Comparison of ENCODE assay signal across 8 cellular contexts in genomic region chr2:118846667-118847446, GRCh38. TPM values are rescaled to one million over a fixed set of nuclear protein-coding genes. Genes with fewer than 3 reads are reported as not detected.
DNase-seq lines count a peak whose midpoint lies in the region; ATAC-seq and TF ChIP-seq lines count a peak whose summit lies in the region.

No MANE protein-coding gene starts in this region.

- ATAC-seq in GM19467 (IDR thresholded peaks at IDR 0.05; ENCODE audit: unreplicated experiment) (no peak), omental fat pad (ENCODE audit: low FRiP score) (no peak)

- no peaks in the 10 kb centered on the region for H3K4me1 ChIP-seq in prostate gland (replicated peaks)

- no peak overlapping the region for H3K27ac ChIP-seq in prostate gland

- intact Hi-C loops in prostate gland (cut with DNase I), result no loop called here

- WGBS in prostate gland, result 2% methylated on average over 40 of the region's 79 CpGs

- H3K36me3 ChIP-seq in MG63 (peaks cover 24% of the 10 kb centered on the region), prostate gland (no peaks in the 10 kb centered on the region)

- H3K27me3 ChIP-seq in MG63, result no peaks in the 10 kb centered on the region
- peaks cover 79% of the 10 kb centered on the region for H3K27me3 ChIP-seq in prostate gland (replicated peaks; ENCODE audit: insufficient read depth)

- H3K9me3 ChIP-seq in MG63 (no peaks in the 10 kb centered on the region), prostate gland (no peaks in the 10 kb centered on the region)

- no peak for TF ChIP-seq POLR2A in prostate gland (IDR thresholded peaks at IDR 0.05)

- no peak for TF ChIP-seq CTCF in epithelial cell of proximal tubule (conservative IDR thresholded peaks at IDR 0.05; ENCODE audit: low read depth, low read length)
- TF ChIP-seq CTCF in prostate gland (IDR thresholded peaks at IDR 0.05), result no peak
- no peak for TF ChIP-seq CTCF in omental fat pad (IDR thresholded peaks at IDR 0.05)

- DNase-seq in NCI-H1417 (lab: John Stamatoyannopoulos, UW) (peak in 2 of 3 experiments; percentile 55 to 68), NCI-H1417 treated with DMSO at 0.1 percent for 48 hours (lab: John Stamatoyannopoulos, UW) (no peak), MG63 (peak; percentile 64), epithelial cell of proximal tubule (ENCODE audit: low read depth) (no peak), prostate gland (ENCODE audit: low spot score) (no peak), omental fat pad (ENCODE audit: low spot score) (no peak), cerebellar cortex (ENCODE audit: low spot score) (no peak)

- H3K4me3 ChIP-seq in MG63, result peak overlapping the region; percentile 77
- peak overlapping the region; percentile 21 for H3K4me3 ChIP-seq in epithelial cell of proximal tubule (ENCODE audit: low read depth, low read length)
- peak overlapping the region; percentile 10 to 19 for H3K4me3 ChIP-seq in prostate gland

RNA-seq across cellular contexts. Expression of gene EN1, which starts 0.6 kb away (rescaled TPM):
- 1.2 and 7.2 TPM in 2 replicates for total RNA-seq in MG63 (2014; rRNA removed; shearing (Covaris generic); ENCODE audit: low replicate concordance)
- total RNA-seq in epithelial cell of proximal tubule (not detected in 2 replicates), prostate gland (under 1 TPM in 1 of 2 donors, not detected in 1; 0.09 TPM), omental fat pad (1 to 10 TPM in 1 of 4 donors, under 1 TPM in 3; 0.28 to 1.9 (median 0.61) TPM)

Comparison
In these comparisons a context has a peak if more than half of its experiments do, and no peak if none do; other contexts are left out.
1. DNase-seq: peak in NCI-H1417 (2 of 3) and MG63 (single experiment); none in NCI-H1417 treated with DMSO at 0.1 percent for 48 hours (single experiment), epithelial cell of proximal tubule (single experiment), prostate gland (single experiment), omental fat pad (single experiment) and cerebellar cortex (single experiment).
2. H3K4me3 ChIP-seq: peak in every context shown above with its lines; median percentile 77 in MG63; 21 in epithelial cell of proximal tubule; 14 in prostate gland.